In genomic region chr14:32933623-32933942, GRCh38 we compare ENCODE assay signal across 9 cellular contexts. TPM values are rescaled to one million over a fixed set of nuclear protein-coding genes. Genes with fewer than 3 reads are reported as not detected.
DNase-seq lines count a peak whose midpoint lies in the region; ATAC-seq and TF ChIP-seq lines count a peak whose summit lies in the region.
"Had no signal": no experiment of that assay in that cellular context is flagged by ENCODE, and none has a peak within 500 bp of the region (broad histone marks: within the 10 kb centered on the region; RNA-seq: fewer than 3 reads in every experiment).

No MANE protein-coding gene starts in this region.

- H3K36me3 ChIP-seq in GM23338 (ENCODE audit: insufficient read depth), result no peaks in the 10 kb centered on the region
- H3K36me3 ChIP-seq in spleen, result no peaks in the 10 kb centered on the region

- H3K9me2 ChIP-seq in GM23338 (ENCODE audit: insufficient read depth), result no peaks in the 10 kb centered on the region

- peaks cover 38% of the 10 kb centered on the region for H3K4me1 ChIP-seq in GM23338 (ENCODE audit: insufficient read depth)
- H3K4me1 ChIP-seq in spleen, result peaks cover 3 to 40% (median 23%) of the 10 kb centered on the region in 6 donors

- peak overlapping the region; percentile 70 for H3K4me3 ChIP-seq in GM23338
- peak overlapping the region; percentile 61 for H3K4me3 ChIP-seq in iPS-18c (ENCODE audit: insufficient read depth, low read depth, low read length)
- H3K4me3 ChIP-seq in spleen, result peak overlapping the region; percentile 21 to 69 (median 38)

- no peaks in the 10 kb centered on the region for H3K9me3 ChIP-seq in iPS-18c (ENCODE audit: control insufficient read depth, insufficient read depth, low read length)
- no peaks in the 10 kb centered on the region for H3K9me3 ChIP-seq in spleen

- intact Hi-C loops in spleen (cut with DNase I; ENCODE audit: low total_unique reads), result no loop called here

- POLR2A ChIA-PET in activated naive CD8-positive, alpha-beta T cell treated with anti-CD3 and anti-CD28 coated beads, Interleukin-2, amount 10 ng/mL, durations not matched to agents 7 days and 5 days (lab: Charles Lee), result no interaction called here
- POLR2A ChIA-PET in T-cell (lab: Charles Lee), result no interaction called here

- H3K4me1 Mint-ChIP-seq in GM23338 (peaks cover 37% of the 10 kb centered on the region), T-cell (peaks cover 0 to 19% (median 18%) of the 10 kb centered on the region in 3 donors)
- peaks cover 2% of the 10 kb centered on the region for H3K4me1 Mint-ChIP-seq in activated naive CD8-positive, alpha-beta T cell treated with anti-CD3 and anti-CD28 coated beads, Interleukin-2, amount 10 ng/mL, durations not matched to agents 7 days and 5 days

- H3K9me3 Mint-ChIP-seq in GM23338, result no peaks in the 10 kb centered on the region
- H3K9me3 Mint-ChIP-seq in activated naive CD8-positive, alpha-beta T cell treated with anti-CD3 and anti-CD28 coated beads, Interleukin-2, amount 10 ng/mL, durations not matched to agents 7 days and 5 days, result no peaks in the 10 kb centered on the region
- H3K9me3 Mint-ChIP-seq in T-cell, result no peaks in the 10 kb centered on the region

- H3K4me2 ChIP-seq in GM23338, result peak overlapping the region; percentile 90

- no peak overlapping the region for H3K27ac ChIP-seq in GM23338 (ENCODE audit: low read depth)
- no peak overlapping the region for H3K27ac ChIP-seq in spleen

- WGBS in spleen, 5 donors, result 1 to 2% (median 2%) methylated on average over 14 to 15 of the region's 15 CpGs

- H3F3A ChIP-seq in GM23338 (replicated peaks; ENCODE audit: low read depth), result 0 out of 2 replicates have a peak, but pooled peaks cover 12% of the 10 kb centered on the region

- TF ChIP-seq CTCF in GM23338 (conservative IDR thresholded peaks at IDR 0.05; ENCODE audit: low read depth in 2 of 2), result peak in 1 of 2 experiments; percentile 24; a peak in 2 of 4 replicates
- peak in 1 of 11 experiments; percentile 1 for TF ChIP-seq CTCF in spleen (IDR thresholded peaks at IDR 0.05 in 8 of 11, conservative IDR thresholded peaks at IDR 0.05 in 3 of 11)

- no peak for TF ChIP-seq POLR2A in spleen (IDR thresholded peaks at IDR 0.05)

- peak overlapping the region; percentile 99 for H2AFZ ChIP-seq in GM23338

- peaks cover 3% of the 10 kb centered on the region; the same call in 1 of the 2 replicates for H4K20me1 ChIP-seq in GM23338 (replicated peaks; ENCODE audit: insufficient read depth)

- H3K79me2 ChIP-seq in GM23338 (replicated peaks; ENCODE audit: insufficient read depth), result no peaks in the 10 kb centered on the region

- CTCF ChIA-PET in T-cell (lab: Charles Lee), result no interaction called here

- DNase-seq in GM23338 (ENCODE audit: low spot score) (peak; percentile 74), spleen (no peak), T-cell (no peak), activated gamma-delta T cell (lab: John Stamatoyannopoulos, UW) (no peak)
- DNase-seq in activated naive CD8-positive, alpha-beta T cell treated with anti-CD3 and anti-CD28 coated beads, Interleukin-2, amount 10 ng/mL, durations not matched to agents 7 days and 5 days, result no peak
- DNase-seq in stimulated activated CD4-positive, alpha-beta T cell treated with anti-CD3 and anti-CD28 coated beads, Interleukin-12 subunit alpha, Interleukin-12 subunit beta, amount 100 ng/mL, for 4 hours, result no peak
- DNase-seq: activated naive CD4-positive, alpha-beta T cell treated with Interleukin-2 at 50 U/mL for 16 hours had no signal

- H3K27me3 Mint-ChIP-seq in GM23338 (ENCODE audit: insufficient read depth, low read depth, poor library complexity) (peaks cover 54% of the 10 kb centered on the region), T-cell (peaks cover 53 to 69% of the 10 kb centered on the region in 2 donors)
- H3K27me3 Mint-ChIP-seq in activated naive CD8-positive, alpha-beta T cell treated with anti-CD3 and anti-CD28 coated beads, Interleukin-2, amount 10 ng/mL, durations not matched to agents 7 days and 5 days, result peaks cover 63% of the 10 kb centered on the region

- peaks cover 87% of the 10 kb centered on the region for H3K27me3 ChIP-seq in GM23338 (ENCODE audit: insufficient read depth)
- peaks cover 3 to 83% (median 30%) of the 10 kb centered on the region in 7 donors for H3K27me3 ChIP-seq in spleen (replicated peaks in 1 of 7)

- H3K4me3 Mint-ChIP-seq in GM23338, result peak overlapping the region; percentile 90
- peak overlapping the region; percentile 12 for H3K4me3 Mint-ChIP-seq in activated naive CD8-positive, alpha-beta T cell treated with anti-CD3 and anti-CD28 coated beads, Interleukin-2, amount 10 ng/mL, durations not matched to agents 7 days and 5 days
- peak overlapping the region in 1 of 3 donors; percentile 49 for H3K4me3 Mint-ChIP-seq in T-cell

- ATAC-seq in GM23338 (peak; percentile 13), T-cell (replicated peaks in 1 of 4) (no peak), GM21515 (IDR thresholded peaks at IDR 0.05; ENCODE audit: unreplicated experiment) (no peak)
- ATAC-seq in activated naive CD8-positive, alpha-beta T cell treated with anti-CD3 and anti-CD28 coated beads, Interleukin-2, amount 10 ng/mL, durations not matched to agents 7 days and 5 days (ENCODE audit: low read depth), result no peak

- H3K27ac Mint-ChIP-seq in GM23338, result no peak overlapping the region
- H3K27ac Mint-ChIP-seq in activated naive CD8-positive, alpha-beta T cell treated with anti-CD3 and anti-CD28 coated beads, Interleukin-2, amount 10 ng/mL, durations not matched to agents 7 days and 5 days, result no peak overlapping the region
- no peak overlapping the region for H3K27ac Mint-ChIP-seq in T-cell

- H3K36me3 Mint-ChIP-seq in GM23338 (ENCODE audit: low read depth), result no peaks in the 10 kb centered on the region
- no peaks in the 10 kb centered on the region for H3K36me3 Mint-ChIP-seq in activated naive CD8-positive, alpha-beta T cell treated with anti-CD3 and anti-CD28 coated beads, Interleukin-2, amount 10 ng/mL, durations not matched to agents 7 days and 5 days
- no peaks in the 10 kb centered on the region for H3K36me3 Mint-ChIP-seq in T-cell

TF ChIP-seq in GM23338, 12 proteins besides CTCF, POLR2A, EP300 and RAD21:
- no peak for TF ChIP-seq EZH2 (IDR thresholded peaks at IDR 0.05; ENCODE audit: low read depth, unreplicated experiment)
- peak; percentile 7; the same call in 1 of the 2 replicates for TF ChIP-seq POLR2AphosphoS5 (IDR thresholded peaks at IDR 0.05; ENCODE audit: low read depth)
- 0 out of 2 replicates have a peak, but pooled peaks have one; percentile 19 for TF ChIP-seq ETS1 (IDR thresholded peaks at IDR 0.05)
- TF ChIP-seq ZNF331 (CRISPR knock-in tag; IDR thresholded peaks at IDR 0.05; ENCODE audit: low read depth), result no peak

RNA-seq across cellular contexts. Expression of gene NPAS3, which starts 5.1 kb away (rescaled TPM):
- 0.08 and 0.17 TPM in 2 replicates for total RNA-seq in GM23338 (2014; rRNA removed; shearing (Covaris generic))
- polyA plus RNA-seq in GM23338 (2016; fragmentation: Nextera tagmentation; extraction: Ambion mirVana) (0.17 and 0.19 TPM in 2 replicates), spleen (under 1 TPM; 0.13 to 0.45 (median 0.24) TPM)
- total RNA-seq in activated naive CD8-positive, alpha-beta T cell treated with anti-CD3 and anti-CD28 coated beads, Interleukin-2, amount 10 ng/mL, durations not matched to agents 7 days and 5 days, result not detected
- total RNA-seq in spleen (1 to 10 TPM; 2.0 to 9.5 (median 4.6) TPM), T-cell (under 1 TPM in 1 of 5 donors, not detected in 4; 0.10 TPM)
